In the genomic region with DNA sequence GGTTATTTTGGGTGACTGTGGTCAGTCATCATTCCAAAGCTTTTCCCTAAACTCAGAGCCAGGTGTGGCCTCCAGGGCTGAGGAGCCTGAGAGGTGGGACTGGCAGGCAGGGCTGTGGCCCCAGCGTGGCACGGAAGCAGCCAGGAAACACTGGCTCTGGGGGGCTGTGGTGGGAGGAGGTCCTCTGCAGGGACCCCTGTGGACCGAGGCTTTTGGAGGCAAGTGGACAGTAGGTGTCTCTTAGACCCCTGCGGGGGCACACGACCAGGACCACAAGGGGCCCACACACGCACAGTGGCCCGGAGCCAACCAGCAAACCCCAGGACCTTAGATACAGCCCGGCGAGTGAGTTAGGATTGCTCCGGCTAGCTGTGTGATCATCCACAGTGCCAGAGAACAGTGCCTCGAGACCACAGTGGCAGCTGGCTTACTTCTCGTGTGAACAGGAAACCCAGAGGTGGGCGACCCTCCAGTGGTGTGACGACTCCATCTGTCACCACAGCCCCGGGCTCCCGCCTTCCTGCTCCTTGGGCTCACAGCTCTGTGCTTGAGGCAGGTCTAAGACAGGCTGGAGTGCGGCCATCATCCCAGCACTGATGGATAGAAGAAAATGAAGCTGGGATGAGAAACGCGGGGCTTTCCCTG, we compare ENCODE assay signal across 11 cellular contexts. TPM values are rescaled to one million over a fixed set of nuclear protein-coding genes. Genes with fewer than 3 reads are reported as not detected.
DNase-seq lines count a peak whose midpoint lies in the region; ATAC-seq and TF ChIP-seq lines count a peak whose summit lies in the region.
"Had no signal": no experiment of that assay in that cellular context is flagged by ENCODE, and none has a peak within 500 bp of the region (broad histone marks: within the 10 kb centered on the region; RNA-seq: fewer than 3 reads in every experiment).

No MANE protein-coding gene starts in this region.

- peaks cover 37% of the 10 kb centered on the region for H3K4me1 Mint-ChIP-seq in activated T-helper 17 cell treated with anti-CD3 and anti-CD28 coated beads, Interleukin-2, amount 50 U/mL, for 72 hours
- H3K4me1 Mint-ChIP-seq in naive thymus-derived CD8-positive, alpha-beta T cell, result peaks cover 38 to 68% (median 59%) of the 10 kb centered on the region in 4 donors

- H3K4me3 Mint-ChIP-seq in activated T-helper 17 cell treated with anti-CD3 and anti-CD28 coated beads, Interleukin-2, amount 50 U/mL, for 72 hours, result peak overlapping the region; percentile 60
- peak overlapping the region; percentile 37 to 85 (median 72) for H3K4me3 Mint-ChIP-seq in naive thymus-derived CD8-positive, alpha-beta T cell

- H3K9me3 Mint-ChIP-seq in activated T-helper 17 cell treated with anti-CD3 and anti-CD28 coated beads, Interleukin-2, amount 50 U/mL, for 72 hours, result peaks cover 5% of the 10 kb centered on the region
- no peaks in the 10 kb centered on the region for H3K9me3 Mint-ChIP-seq in naive thymus-derived CD8-positive, alpha-beta T cell

- H3K36me3 ChIP-seq in BE2C, result no peaks in the 10 kb centered on the region

- H3K9me3 ChIP-seq in BE2C, result no peaks in the 10 kb centered on the region

- H3K4me1 ChIP-seq in BE2C, result peaks cover 6% of the 10 kb centered on the region; the same call in 1 of the 2 replicates

- H3K27ac Mint-ChIP-seq in activated T-helper 17 cell treated with anti-CD3 and anti-CD28 coated beads, Interleukin-2, amount 50 U/mL, for 72 hours, result peak overlapping the region; percentile 5
- H3K27ac Mint-ChIP-seq in naive thymus-derived CD8-positive, alpha-beta T cell, result peak overlapping the region; percentile 25 to 93 (median 78)

- no peak for TF ChIP-seq CTCF in BE2C (IDR thresholded peaks at IDR 0.05; ENCODE audit: low read depth, low read length)

- H3K27me3 ChIP-seq in BE2C, result no peaks in the 10 kb centered on the region

- peak; percentile 18 for DNase-seq in BE2C
- peak; percentile 35 for DNase-seq in NCI-H524 treated with DMSO at 0.1 percent for 48 hours (lab: John Stamatoyannopoulos, UW)
- peak; percentile 38 to 81 (median 68) for DNase-seq in naive thymus-derived CD8-positive, alpha-beta T cell
- DNase-seq in DMS153 (lab: John Stamatoyannopoulos, UW), result no peak
- DNase-seq in pons (ENCODE audit: low spot score), result no peak
- no peak for DNase-seq in middle frontal gyrus (ENCODE audit: extremely low spot score, low spot score)
- DNase-seq in SKM-1 treated with dmso at 0.1 percent for 144 hours (lab: John Stamatoyannopoulos, UW; ENCODE audit: unreplicated experiment), result no peak
- DNase-seq: NCI-H2107 had no signal

- POLR2A ChIA-PET in naive thymus-derived CD8-positive, alpha-beta T cell (lab: Charles Lee), result interaction anchor here (0.6 to 2.0 kb wide), 9 partner anchors 8 to 181 kb away, joined by 3 to 8 read pairs (median 4); partner anchors contain the start of genes D2HGDH and DTYMK

- peaks cover 13% of the 10 kb centered on the region for H3K36me3 Mint-ChIP-seq in activated T-helper 17 cell treated with anti-CD3 and anti-CD28 coated beads, Interleukin-2, amount 50 U/mL, for 72 hours (ENCODE audit: low read depth)
- no peaks in the 10 kb centered on the region for H3K36me3 Mint-ChIP-seq in naive thymus-derived CD8-positive, alpha-beta T cell

- no peak for ATAC-seq in activated T-helper 17 cell treated with anti-CD3 and anti-CD28 coated beads, Interleukin-2, amount 50 U/mL, for 72 hours (replicated peaks)
- ATAC-seq in naive thymus-derived CD8-positive, alpha-beta T cell, result peak; percentile 77 to 92

- no peak overlapping the region for H3K4me3 ChIP-seq in BE2C (ENCODE audit: low read depth, low read length)

- H3K27me3 Mint-ChIP-seq in activated T-helper 17 cell treated with anti-CD3 and anti-CD28 coated beads, Interleukin-2, amount 50 U/mL, for 72 hours, result peaks cover 16% of the 10 kb centered on the region
- H3K27me3 Mint-ChIP-seq in naive thymus-derived CD8-positive, alpha-beta T cell, result peaks cover 15 to 28% (median 26%) of the 10 kb centered on the region in 5 donors

RNA-seq across cellular contexts. Expression of gene RTP5, which starts 1.6 kb away (rescaled TPM):
- polyA plus RNA-seq in BE2C (2012; ENCODE audit: insufficient read depth, insufficient read length, low read depth), result 0.31 TPM
- under 1 TPM in 1 of 2 donors, not detected in 1; 0.58 TPM for total RNA-seq in activated T-helper 17 cell treated with anti-CD3 and anti-CD28 coated beads, Interleukin-2, amount 50 U/mL, for 72 hours
- total RNA-seq in naive thymus-derived CD8-positive, alpha-beta T cell, result not detected
- not detected for polyA plus RNA-seq in naive thymus-derived CD8-positive, alpha-beta T cell
- total RNA-seq: bronchial epithelial cell, H4 had no signal

RNA-seq across cellular contexts. Expression of gene PDCD1, which starts 9.2 kb away (rescaled TPM):
- polyA plus RNA-seq in BE2C (2012; ENCODE audit: insufficient read depth, insufficient read length, low read depth), result 1.8 TPM
- total RNA-seq in activated T-helper 17 cell treated with anti-CD3 and anti-CD28 coated beads, Interleukin-2, amount 50 U/mL, for 72 hours, result 10 to 100 TPM; 13.1 to 77.6 TPM
- under 1 TPM; 0.23 to 0.47 TPM for total RNA-seq in naive thymus-derived CD8-positive, alpha-beta T cell
- 1 to 10 TPM in 1 of 3 donors, under 1 TPM in 2; 0.15 to 6.0 (median 0.60) TPM for polyA plus RNA-seq in naive thymus-derived CD8-positive, alpha-beta T cell
- total RNA-seq: bronchial epithelial cell, H4 had no signal

RNA-seq across cellular contexts. Expression of gene NEU4, which starts 58.9 kb away (rescaled TPM):
- polyA plus RNA-seq in BE2C (2012; ENCODE audit: insufficient read depth, insufficient read length, low read depth), result 8.5 TPM
- 1 to 10 TPM; 1.1 to 9.8 TPM for total RNA-seq in activated T-helper 17 cell treated with anti-CD3 and anti-CD28 coated beads, Interleukin-2, amount 50 U/mL, for 72 hours
- total RNA-seq in naive thymus-derived CD8-positive, alpha-beta T cell, result not detected
- polyA plus RNA-seq in naive thymus-derived CD8-positive, alpha-beta T cell, result not detected
- total RNA-seq: bronchial epithelial cell, H4 had no signal

Comparison
In these comparisons a context has a peak if more than half of its experiments do, and no peak if none do; other contexts are left out.
1. DNase-seq: peak in BE2C (single experiment), NCI-H524 treated with DMSO at 0.1 percent for 48 hours (single experiment) and naive thymus-derived CD8-positive, alpha-beta T cell (10 of 10); none in DMS153 (single experiment), pons (single experiment), middle frontal gyrus (single experiment) and SKM-1 treated with dmso at 0.1 percent for 144 hours (single experiment).
2. RNA of gene PDCD1, which starts 9.2 kb away (total RNA-seq): 13.1 to 77.6 TPM in activated T-helper 17 cell treated with anti-CD3 and anti-CD28 coated beads, Interleukin-2, amount 50 U/mL, for 72 hours; 0.23 to 0.47 TPM in naive thymus-derived CD8-positive, alpha-beta T cell; every median in the first group is over 4 times any median in the second.